1 cellular context compared by ENCODE assay signal in the genomic region with DNA sequence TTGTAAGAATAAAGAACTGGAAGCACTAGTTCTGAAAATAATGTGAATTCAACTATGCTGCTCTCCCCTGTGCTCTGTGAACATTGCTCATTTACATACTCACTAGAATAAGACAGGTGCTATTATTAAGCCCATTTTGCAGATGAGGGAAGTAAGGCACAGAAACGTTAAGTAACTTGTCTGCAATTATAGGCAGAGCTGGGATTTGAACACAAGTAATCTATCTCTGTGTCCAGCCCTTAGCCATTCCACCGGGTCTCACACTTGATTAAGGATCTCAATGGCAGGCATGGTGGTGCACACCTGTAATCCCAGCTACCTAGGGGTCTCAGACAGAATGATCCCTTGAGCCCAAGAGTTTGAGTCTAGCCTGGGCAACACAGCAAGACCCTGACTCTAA.
TF ChIP-seq lines count a peak whose summit lies in the region.

No MANE protein-coding gene starts in this region.

TF ChIP-seq in K562, 482 proteins besides CTCF, POLR2A, EP300 and RAD21 (continued from another document):
- peak; percentile 51 for TF ChIP-seq ADNP (tag; IDR thresholded peaks at IDR 0.05)
- TF ChIP-seq, protein P1, sequence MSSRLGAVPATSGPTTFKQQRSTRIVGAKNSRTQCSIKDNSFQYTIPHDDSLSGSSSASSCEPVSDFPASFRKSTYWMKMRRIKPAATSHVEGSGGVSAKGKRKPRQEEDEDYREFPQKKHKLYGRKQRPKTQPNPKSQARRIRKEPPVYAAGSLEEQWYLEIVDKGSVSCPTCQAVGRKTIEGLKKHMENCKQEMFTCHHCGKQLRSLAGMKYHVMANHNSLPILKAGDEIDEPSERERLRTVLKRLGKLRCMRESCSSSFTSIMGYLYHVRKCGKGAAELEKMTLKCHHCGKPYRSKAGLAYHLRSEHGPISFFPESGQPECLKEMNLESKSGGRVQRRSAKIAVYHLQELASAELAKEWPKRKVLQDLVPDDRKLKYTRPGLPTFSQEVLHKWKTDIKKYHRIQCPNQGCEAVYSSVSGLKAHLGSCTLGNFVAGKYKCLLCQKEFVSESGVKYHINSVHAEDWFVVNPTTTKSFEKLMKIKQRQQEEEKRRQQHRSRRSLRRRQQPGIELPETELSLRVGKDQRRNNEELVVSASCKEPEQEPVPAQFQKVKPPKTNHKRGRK (tag; IDR thresholded peaks at IDR 0.05), result peak; percentile 26; the same call in 1 of the 2 replicates
- 0 out of 2 replicates have a peak, but pooled peaks have one; percentile 4 for TF ChIP-seq BACH1 (tag; IDR thresholded peaks at IDR 0.05)
- TF ChIP-seq KLF13 (tag; IDR thresholded peaks at IDR 0.05; ENCODE audit: borderline replicate concordance, low read depth), result no peak
- TF ChIP-seq ZNF124 (CRISPR knock-in tag; IDR thresholded peaks at IDR 0.05), result no peak
- TF ChIP-seq NR3C1 (CRISPR knock-in tag; IDR thresholded peaks at IDR 0.05), result no peak
- peak; percentile 87 for TF ChIP-seq BCOR (IDR thresholded peaks at IDR 0.05)
- TF ChIP-seq, protein P2, sequence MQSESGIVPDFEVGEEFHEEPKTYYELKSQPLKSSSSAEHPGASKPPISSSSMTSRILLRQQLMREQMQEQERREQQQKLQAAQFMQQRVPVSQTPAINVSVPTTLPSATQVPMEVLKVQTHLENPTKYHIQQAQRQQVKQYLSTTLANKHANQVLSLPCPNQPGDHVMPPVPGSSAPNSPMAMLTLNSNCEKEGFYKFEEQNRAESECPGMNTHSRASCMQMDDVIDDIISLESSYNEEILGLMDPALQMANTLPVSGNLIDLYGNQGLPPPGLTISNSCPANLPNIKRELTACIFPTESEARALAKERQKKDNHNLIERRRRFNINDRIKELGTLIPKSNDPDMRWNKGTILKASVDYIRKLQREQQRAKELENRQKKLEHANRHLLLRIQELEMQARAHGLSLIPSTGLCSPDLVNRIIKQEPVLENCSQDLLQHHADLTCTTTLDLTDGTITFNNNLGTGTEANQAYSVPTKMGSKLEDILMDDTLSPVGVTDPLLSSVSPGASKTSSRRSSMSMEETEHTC (IDR thresholded peaks at IDR 0.05), result no peak
